Comparison of ENCODE assay signal across 8 cellular contexts in the genomic region with DNA sequence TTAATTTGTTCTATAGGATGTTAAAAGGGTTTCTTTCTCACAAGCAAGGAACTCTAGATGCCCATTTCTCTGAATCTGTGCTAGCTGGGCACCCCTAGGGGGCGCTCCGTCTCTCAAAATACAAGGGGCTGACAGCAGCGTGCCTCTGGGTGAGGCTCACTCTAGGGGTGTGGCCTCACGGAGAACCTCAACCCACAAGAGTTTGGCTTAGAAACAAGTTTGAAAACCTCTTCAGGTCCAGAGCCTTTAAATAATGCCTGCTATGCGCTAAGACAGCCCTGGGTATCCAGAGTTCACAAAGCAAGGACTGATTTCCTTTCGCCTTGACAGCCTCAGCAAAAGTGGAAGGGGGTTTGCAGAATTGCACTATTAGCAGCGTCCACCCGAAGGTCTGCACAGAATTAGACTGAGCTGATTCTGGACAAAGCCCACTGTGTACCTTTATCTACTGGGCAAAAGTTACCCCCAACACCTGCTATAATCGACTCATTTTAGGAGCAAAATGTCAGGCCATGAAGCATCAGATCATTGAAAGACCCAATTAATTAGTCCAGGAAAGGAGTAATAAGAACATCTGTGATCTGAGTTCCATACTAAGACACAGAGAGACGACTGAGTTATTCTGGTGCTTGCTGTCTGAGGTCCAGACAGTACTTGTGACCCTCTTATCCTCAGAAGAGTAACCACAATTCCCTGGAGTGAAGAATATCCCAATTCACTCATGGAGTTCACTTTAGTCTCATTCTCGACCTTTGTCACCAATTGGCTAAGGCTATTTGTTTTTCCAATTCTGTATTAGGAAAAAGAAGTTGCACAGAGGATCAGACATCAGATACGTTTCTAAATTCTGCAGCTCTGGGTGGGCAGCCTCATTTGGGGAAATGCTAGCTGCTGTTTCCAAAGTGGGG. TPM values are rescaled to one million over a fixed set of nuclear protein-coding genes. Genes with fewer than 3 reads are reported as not detected.
DNase-seq lines count a peak whose midpoint lies in the region; ATAC-seq and TF ChIP-seq lines count a peak whose summit lies in the region.

No MANE protein-coding gene starts in this region.

- ATAC-seq in HG02678 (IDR thresholded peaks at IDR 0.05; ENCODE audit: unreplicated experiment) (peak; percentile 91), upper lobe of left lung (ENCODE audit: low FRiP score in 2 of 2) (peak; percentile 97 to 98)

- H3K27ac ChIP-seq in left ventricle myocardium inferior (replicated peaks) = peak overlapping the region; percentile 94
- H3K27ac ChIP-seq in upper lobe of left lung = peak overlapping the region; percentile 66 to 88 (median 82)

- H3K9me3 ChIP-seq in left ventricle myocardium inferior (replicated peaks) = no peaks in the 10 kb centered on the region
- no peaks in the 10 kb centered on the region for H3K9me3 ChIP-seq in upper lobe of left lung

- no peak for TF ChIP-seq EP300 in upper lobe of left lung (IDR thresholded peaks at IDR 0.05)

- H3K27me3 ChIP-seq in left ventricle myocardium inferior (ENCODE audit: low read depth) (no peaks in the 10 kb centered on the region), upper lobe of left lung (no peaks in the 10 kb centered on the region)

- TF ChIP-seq POLR2A in upper lobe of left lung (IDR thresholded peaks at IDR 0.05) = no peak

- peak; percentile 94 for TF ChIP-seq CTCF in GM12865 (IDR thresholded peaks at IDR 0.05; ENCODE audit: insufficient read depth, low read depth, low read length, missing control alignments)
- peak; percentile 96 for TF ChIP-seq CTCF in left ventricle myocardium inferior (IDR thresholded peaks at IDR 0.05; ENCODE audit: borderline replicate concordance)
- peak; percentile 69 to 95 (median 82) for TF ChIP-seq CTCF in upper lobe of left lung (IDR thresholded peaks at IDR 0.05)

- H3K36me3 ChIP-seq in left ventricle myocardium inferior (no peaks in the 10 kb centered on the region), upper lobe of left lung (no peaks in the 10 kb centered on the region)

- peak overlapping the region; percentile 44 for H3K4me3 ChIP-seq in GM12865 (ENCODE audit: low read depth, low read length)
- H3K4me3 ChIP-seq in left ventricle myocardium inferior = peak overlapping the region; percentile 74
- peak overlapping the region; percentile 25 to 49 (median 42) for H3K4me3 ChIP-seq in upper lobe of left lung

- H3K4me1 ChIP-seq in left ventricle myocardium inferior (peaks cover 52% of the 10 kb centered on the region), upper lobe of left lung (peaks cover 6 to 22% (median 13%) of the 10 kb centered on the region in 4 donors)

- intact Hi-C loops in left ventricle myocardium inferior (cut with micrococcal nuclease) (loop anchor here (2.0 kb wide), 1 partner anchor 93 kb away; no protein-coding TSS in a partner anchor), posterior vena cava (cut with DNase I) (loop anchor here in 1 of 2 donors (5.0 kb wide), 1 partner anchor 119 kb away; no protein-coding TSS in a partner anchor)

- DNase-seq in GM12865 (ENCODE audit: low read depth) (peak; percentile 94), NCI-H1105 treated with DMSO at 0.1 percent for 48 hours (lab: John Stamatoyannopoulos, UW) (peak; percentile 79), T follicular helper cell (ENCODE audit: low read depth) (peak; percentile 77), amniotic epithelial cell (ENCODE audit: low read depth) (peak; percentile 93), left ventricle myocardium inferior (peak; percentile 91), posterior vena cava (ENCODE audit: low spot score) (peak; percentile 97), upper lobe of left lung (peak in 1 of 2 donors; percentile 93)

- 2% methylated on average over 8 to 12 of the region's 12 CpGs for WGBS in upper lobe of left lung, 2 donors

RNA-seq across cellular contexts. Expression of a gene that starts 0.6 kb away (rescaled TPM):
- 33.8 TPM for total RNA-seq in left ventricle myocardium inferior
- 100 to 1,000 TPM in 1 of 2 donors, 10 to 100 TPM in 1; 99.6 to 120 TPM for total RNA-seq in posterior vena cava
- 10 to 100 TPM; 12.9 to 31.6 (median 18.1) TPM for total RNA-seq in upper lobe of left lung

RNA-seq across cellular contexts. Expression of a gene that starts 37.4 kb away (rescaled TPM):
- total RNA-seq in left ventricle myocardium inferior (13.4 TPM), posterior vena cava (10 to 100 TPM; 13.8 to 17.2 TPM), upper lobe of left lung (10 to 100 TPM in 4 of 6 donors, 1 to 10 TPM in 2; 6.3 to 28.8 (median 15.3) TPM)
